15 cellular contexts compared by ENCODE assay signal in the genomic region with DNA sequence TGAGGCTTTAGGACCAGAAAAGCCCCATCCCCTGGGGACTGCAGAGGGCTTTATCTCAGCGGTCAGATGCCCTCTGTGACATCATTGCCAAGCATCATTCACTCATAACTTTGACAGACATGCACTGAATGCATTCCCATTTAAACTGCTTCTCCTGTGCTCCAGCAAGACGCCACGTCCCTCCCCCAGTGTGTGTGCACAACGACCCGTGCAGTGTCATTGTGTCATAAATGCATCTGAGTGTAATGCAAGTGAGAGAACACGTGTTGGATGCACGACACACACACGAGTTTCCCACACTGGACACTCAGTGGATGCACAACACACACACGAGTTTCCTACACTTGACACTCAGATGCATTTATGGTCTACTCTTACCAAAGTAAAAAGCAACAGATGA.
A peak's percentile ranks its signal among the peaks of the same experiment; 100 is the strongest.
DNase-seq lines count a peak whose midpoint lies in the region; ATAC-seq, FAIRE-seq and TF ChIP-seq lines count a peak whose summit lies in the region.
"Had no signal": no experiment of that assay in that cellular context is flagged by ENCODE, and none has a peak within 500 bp of the region (broad histone marks: within the 10 kb centered on the region; RNA-seq: fewer than 3 reads in every experiment).

No MANE protein-coding gene starts in this region.

- H3K4me1 ChIP-seq in endodermal cell (ENCODE audit: control insufficient read depth, insufficient read depth, low read length) (no peaks in the 10 kb centered on the region), HepG2 (ENCODE audit: insufficient read depth, low read length) (no peaks in the 10 kb centered on the region)

- H3K27ac ChIP-seq in endodermal cell (ENCODE audit: low read depth, low read length) (no peak overlapping the region), HepG2 (ENCODE audit: extremely low read length, insufficient read depth, low read length) (no peak overlapping the region)

- no peak overlapping the region for H3K4me3 Mint-ChIP-seq in activated T-cell treated with anti-CD3 and anti-CD28 coated beads, Interleukin-2, amount 50 U/mL, for 24 hours
- H3K4me3 Mint-ChIP-seq in endodermal cell, result no peak overlapping the region
- H3K4me3 Mint-ChIP-seq in CD14-positive monocyte, result no peak overlapping the region
- H3K4me3 Mint-ChIP-seq: B cell; CD4-positive, alpha-beta memory T cell had no signal

- DNase-seq in activated T-cell treated with anti-CD3 and anti-CD28 coated beads, Interleukin-2, amount 50 U/mL, for 24 hours, result peak; percentile 3
- DNase-seq in activated T-cell treated with anti-CD3 and anti-CD28 coated beads for 4 hours, result no peak
- DNase-seq in endodermal cell, result peak; percentile 9
- no peak for DNase-seq in HepG2 (ENCODE audit: low spot score)
- no peak for DNase-seq in CD14-positive monocyte (ENCODE audit: low spot score)
- DNase-seq in kidney glomerular epithelial cell (lab: John Stamatoyannopoulos, UW), result no peak
- DNase-seq: C1 segment of cervical spinal cord; CD4-positive, alpha-beta memory T cell; DMS79 had no signal

- WGBS in endodermal cell (ENCODE audit: insufficient coverage in 1 of 2, insufficient read length in 1 of 2), 2 experiments, result 82 to 90% methylated on average over 5 to 9 of the region's 9 CpGs
- 45% methylated on average over 9 of the region's 9 CpGs for WGBS in HepG2 (ENCODE audit: low lambda C conversion rate)

- POLR2A ChIA-PET in HepG2 (lab: Yijun Ruan, JAX), result no interaction called here

- no peak for TF ChIP-seq CTCF in endodermal cell (conservative IDR thresholded peaks at IDR 0.05)
- TF ChIP-seq CTCF in HepG2 (CRISPR knock-in tag; IDR thresholded peaks at IDR 0.05), result no peak
- no peak for TF ChIP-seq CTCF in CD14-positive monocyte (IDR thresholded peaks at IDR 0.05)

- H3K27me3 Mint-ChIP-seq in activated T-cell treated with anti-CD3 and anti-CD28 coated beads, Interleukin-2, amount 50 U/mL, for 24 hours, result no peaks in the 10 kb centered on the region
- no peaks in the 10 kb centered on the region for H3K27me3 Mint-ChIP-seq in endodermal cell (ENCODE audit: insufficient read depth)
- peaks cover 0 to 2% (median 0%) of the 10 kb centered on the region in 3 donors for H3K27me3 Mint-ChIP-seq in CD14-positive monocyte (ENCODE audit: low read depth in 3 of 3)
- H3K27me3 Mint-ChIP-seq: B cell; CD4-positive, alpha-beta memory T cell had no signal

- H3K9me3 Mint-ChIP-seq in activated T-cell treated with anti-CD3 and anti-CD28 coated beads, Interleukin-2, amount 50 U/mL, for 24 hours, result no peaks in the 10 kb centered on the region
- H3K9me3 Mint-ChIP-seq in endodermal cell (peaks cover 5% of the 10 kb centered on the region), CD14-positive monocyte (peaks cover 16 to 33% (median 29%) of the 10 kb centered on the region in 7 donors)

- intact Hi-C loops in HepG2 (cut with micrococcal nuclease; ENCODE audit: unreplicated experiment) (no loop called here), CD14-positive monocyte (cut with micrococcal nuclease) (no loop called here)

- H3K27me3 ChIP-seq in endodermal cell (ENCODE audit: control insufficient read depth, insufficient read depth, low read length, poor library complexity, severe bottlenecking) (no peaks in the 10 kb centered on the region), HepG2 (ENCODE audit: control insufficient read depth in 1 of 2, insufficient read depth in 2 of 2, low read length in 2 of 2) (no peaks in the 10 kb centered on the region)

- no peak for FAIRE-seq in HepG2 (lab: Jason Lieb, UNC)
- FAIRE-seq: A204.1, GM18507 had no signal

- H3K4me3 ChIP-seq in endodermal cell (ENCODE audit: low read length) (peak overlapping the region; percentile 71), HepG2 (replicated peaks in 1 of 3; ENCODE audit: insufficient read depth in 1 of 3, low read depth in 2 of 3, low read length in 3 of 3) (no peak overlapping the region)
- H3K4me3 ChIP-seq: GM12878 had no signal

- TF ChIP-seq EP300 in HepG2 (IDR thresholded peaks at IDR 0.05; ENCODE audit: low read depth in 2 of 2, low read length in 2 of 2) (no peak), HepG2 (CRISPR knock-in tag; IDR thresholded peaks at IDR 0.05; ENCODE audit: borderline replicate concordance) (no peak)

- H3K9me3 ChIP-seq in endodermal cell (ENCODE audit: control insufficient read depth, low read length) (peaks cover 86% of the 10 kb centered on the region), HepG2 (ENCODE audit: low read length) (no peaks in the 10 kb centered on the region)

- ATAC-seq in HepG2 (no peak), HG03439 (IDR thresholded peaks at IDR 0.05; ENCODE audit: unreplicated experiment) (no peak)
- ATAC-seq: GM12878, HCT116 had no signal

- no peak overlapping the region for H3K27ac Mint-ChIP-seq in activated T-cell treated with anti-CD3 and anti-CD28 coated beads, Interleukin-2, amount 50 U/mL, for 24 hours
- H3K27ac Mint-ChIP-seq in endodermal cell (no peak overlapping the region), CD14-positive monocyte (no peak overlapping the region)
- H3K27ac Mint-ChIP-seq: B cell; CD4-positive, alpha-beta memory T cell had no signal

- no peaks in the 10 kb centered on the region for H3K4me1 Mint-ChIP-seq in activated T-cell treated with anti-CD3 and anti-CD28 coated beads, Interleukin-2, amount 50 U/mL, for 24 hours (ENCODE audit: low read depth)
- H3K4me1 Mint-ChIP-seq in endodermal cell (no peaks in the 10 kb centered on the region), CD14-positive monocyte (no peaks in the 10 kb centered on the region)
- H3K4me1 Mint-ChIP-seq: B cell; CD4-positive, alpha-beta memory T cell had no signal

- H4K20me1 ChIP-seq in HepG2 (ENCODE audit: insufficient read depth, low read length), result peaks cover 43% of the 10 kb centered on the region

- H3K79me2 ChIP-seq in HepG2 (ENCODE audit: insufficient read depth, low read length), result no peaks in the 10 kb centered on the region

- CTCF ChIA-PET in HepG2 (lab: Yijun Ruan, JAX; ENCODE audit: low intra/inter-chr PET ratio, low total read pairs), result no interaction called here

- BruUV-seq in HepG2 (replicated peaks; lab: Mats Ljungman, UMichigan), result no TSS peak

- TF ChIP-seq RAD21 in HepG2 (CRISPR knock-in tag; IDR thresholded peaks at IDR 0.05), result no peak

- no peak overlapping the region for H2AFZ ChIP-seq in HepG2 (ENCODE audit: low read length)

- in situ Hi-C loops in HepG2 (cut with HindIII; ENCODE audit: extremely low pct_ligation_motif_present, low pct_unique_long_range_greater_than_20kb), result no loop called here

- H3K36me3 ChIP-seq in endodermal cell (ENCODE audit: control insufficient read depth, insufficient read depth, low read length) (no peaks in the 10 kb centered on the region), HepG2 (replicated peaks in 1 of 2; ENCODE audit: control insufficient read depth in 1 of 2, insufficient read depth in 2 of 2, low read length in 2 of 2) (no peaks in the 10 kb centered on the region; a peak in 1 of 5 replicates)

- H3K36me3 Mint-ChIP-seq in activated T-cell treated with anti-CD3 and anti-CD28 coated beads, Interleukin-2, amount 50 U/mL, for 24 hours (ENCODE audit: low read depth), result no peaks in the 10 kb centered on the region
- H3K36me3 Mint-ChIP-seq in endodermal cell (ENCODE audit: low read depth), result no peaks in the 10 kb centered on the region
- H3K36me3 Mint-ChIP-seq in CD14-positive monocyte, result no peaks in the 10 kb centered on the region
- H3K36me3 Mint-ChIP-seq: CD4-positive, alpha-beta memory T cell had no signal

- H3K4me2 ChIP-seq in HepG2 (ENCODE audit: low read depth, low read length), result no peak overlapping the region

- no peak overlapping the region for H3K9ac ChIP-seq in endodermal cell (ENCODE audit: extremely low read depth, low read length, poor library complexity, severe bottlenecking)
- H3K9ac ChIP-seq in HepG2 (ENCODE audit: insufficient read depth, low read depth, low read length), result no peak overlapping the region

- no peak for TF ChIP-seq POLR2A in HepG2 (IDR thresholded peaks at IDR 0.05; ENCODE audit: insufficient read depth in 1 of 2, low read depth in 2 of 2, low read length in 2 of 2)

TF ChIP-seq in HepG2, 621 proteins besides CTCF, POLR2A, EP300 and RAD21:
- no peak for TF ChIP-seq ZFP62 (CRISPR knock-in tag; IDR thresholded peaks at IDR 0.05)
- 0 out of 2 replicates have a peak, but pooled peaks have one; percentile 19 for TF ChIP-seq CREB1 (IDR thresholded peaks at IDR 0.05)
- TF ChIP-seq CREB1 (CRISPR knock-in tag; IDR thresholded peaks at IDR 0.05), result no peak
- TF ChIP-seq, protein P1, sequence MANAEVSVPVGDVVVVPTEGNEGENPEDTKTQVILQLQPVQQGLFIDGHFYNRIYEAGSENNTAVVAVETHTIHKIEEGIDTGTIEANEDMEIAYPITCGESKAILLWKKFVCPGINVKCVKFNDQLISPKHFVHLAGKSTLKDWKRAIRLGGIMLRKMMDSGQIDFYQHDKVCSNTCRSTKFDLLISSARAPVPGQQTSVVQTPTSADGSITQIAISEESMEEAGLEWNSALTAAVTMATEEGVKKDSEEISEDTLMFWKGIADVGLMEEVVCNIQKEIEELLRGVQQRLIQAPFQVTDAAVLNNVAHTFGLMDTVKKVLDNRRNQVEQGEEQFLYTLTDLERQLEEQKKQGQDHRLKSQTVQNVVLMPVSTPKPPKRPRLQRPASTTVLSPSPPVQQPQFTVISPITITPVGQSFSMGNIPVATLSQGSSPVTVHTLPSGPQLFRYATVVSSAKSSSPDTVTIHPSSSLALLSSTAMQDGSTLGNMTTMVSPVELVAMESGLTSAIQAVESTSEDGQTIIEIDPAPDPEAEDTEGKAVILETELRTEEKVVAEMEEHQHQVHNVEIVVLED (CRISPR knock-in tag; IDR thresholded peaks at IDR 0.05; ENCODE audit: borderline replicate concordance), result no peak
TF ChIP-seq in HepG2: peak in this region for 1.

Comparison
In these comparisons a context has a peak if more than half of its experiments do, and no peak if none do; other contexts are left out.
1. DNase-seq: peak in activated T-cell treated with anti-CD3 and anti-CD28 coated beads, Interleukin-2, amount 50 U/mL, for 24 hours (single experiment) and endodermal cell (single experiment); none in activated T-cell treated with anti-CD3 and anti-CD28 coated beads for 4 hours (single experiment), HepG2 (single experiment), CD14-positive monocyte (single experiment) and kidney glomerular epithelial cell (single experiment).